ENCODE assay signal across 13 cellular contexts in genomic region chr7:120990468-120991118, GRCh38. TPM values are rescaled to one million over a fixed set of nuclear protein-coding genes. Genes with fewer than 3 reads are reported as not detected.
A peak's percentile ranks its signal among the peaks of the same experiment; 100 is the strongest.
DNase-seq lines count a peak whose midpoint lies in the region; ATAC-seq and TF ChIP-seq lines count a peak whose summit lies in the region.
"Had no signal": no experiment of that assay in that cellular context is flagged by ENCODE, and none has a peak within 500 bp of the region (broad histone marks: within the 10 kb centered on the region; RNA-seq: fewer than 3 reads in every experiment).

No MANE protein-coding gene starts in this region.

- no peak for ATAC-seq in right cardiac atrium
- ATAC-seq in Right ventricle myocardium inferior = no peak
- no peak for ATAC-seq in HG02870 (IDR thresholded peaks at IDR 0.05; ENCODE audit: unreplicated experiment)
- no peak for ATAC-seq in left lung
- ATAC-seq: HCT116 had no signal

- TF ChIP-seq POLR2A in ovary (IDR thresholded peaks at IDR 0.05) = no peak

- 67% methylated on average over 6 of the region's 6 CpGs for WGBS in right cardiac atrium
- 7 to 21% (median 12%) methylated on average over 6 of the region's 6 CpGs for WGBS in ovary, 3 donors

- peak overlapping the region; percentile 99 for H3K4me3 ChIP-seq in right cardiac atrium (ENCODE audit: low read length)
- peak overlapping the region in 51 of 59 donors; percentile 1 to 76 (median 58) for H3K4me3 ChIP-seq in dorsolateral prefrontal cortex
- peak overlapping the region; percentile 43 for H3K4me3 ChIP-seq in ovary
- peak overlapping the region in 1 of 2 donors; percentile 13 for H3K4me3 ChIP-seq in left lung

- H3K36me3 ChIP-seq in ovary (no peaks in the 10 kb centered on the region), left lung (no peaks in the 10 kb centered on the region)
- H3K36me3 ChIP-seq: neutrophil had no signal

- DNase-seq in right cardiac atrium = no peak
- DNase-seq in Right ventricle myocardium inferior (ENCODE audit: missing footprints) = no peak
- DNase-seq in dorsolateral prefrontal cortex = no peak
- no peak for DNase-seq in ovary
- DNase-seq in left lung = no peak
- no peak for DNase-seq in occipital lobe (lab: John Stamatoyannopoulos, UW)
- DNase-seq in NCI-H2196 treated with DMSO at 0.1 percent for 48 hours (lab: John Stamatoyannopoulos, UW; ENCODE audit: unreplicated experiment) = no peak
- DNase-seq: activated CD8-positive, alpha-beta memory T cell treated with anti-CD3 and anti-CD28 coated beads for 24 hours; NCI-H774; T-helper 1 cell had no signal

- H3K27ac ChIP-seq in right cardiac atrium (ENCODE audit: low read length) (no peak overlapping the region), dorsolateral prefrontal cortex (peak overlapping the region in 28 of 59 donors; percentile 2 to 89 (median 64)), ovary (peak overlapping the region; percentile 79 to 87), left lung (peak overlapping the region in 1 of 2 donors; percentile 91)
- H3K27ac ChIP-seq: neutrophil had no signal

- H3K9me3 ChIP-seq in right cardiac atrium (ENCODE audit: control insufficient read depth, low read length) (no peaks in the 10 kb centered on the region), ovary (no peaks in the 10 kb centered on the region), left lung (no peaks in the 10 kb centered on the region)
- H3K9me3 ChIP-seq: neutrophil had no signal

- TF ChIP-seq CTCF in dorsolateral prefrontal cortex (IDR thresholded peaks at IDR 0.05 in 54 of 56, conservative IDR thresholded peaks at IDR 0.05 in 2 of 56; ENCODE audit: low read depth in 1 of 56, partially characterized antibody in 56 of 56) (no peak), ovary (IDR thresholded peaks at IDR 0.05) (no peak), left lung (IDR thresholded peaks at IDR 0.05) (no peak)

- no peak for TF ChIP-seq EP300 in ovary (IDR thresholded peaks at IDR 0.05)

- intact Hi-C loops in right cardiac atrium (cut with DNase I) (no loop called here), Right ventricle myocardium inferior (cut with DNase I) (no loop called here), dorsolateral prefrontal cortex (cut with DNase I) (no loop called here), ovary (cut with DNase I) (no loop called here), left lung (cut with DNase I) (no loop called here)

- no peaks in the 10 kb centered on the region for H3K27me3 ChIP-seq in right cardiac atrium (ENCODE audit: control insufficient read depth, insufficient read depth)
- no peaks in the 10 kb centered on the region for H3K27me3 ChIP-seq in dorsolateral prefrontal cortex
- no peaks in the 10 kb centered on the region for H3K27me3 ChIP-seq in ovary
- peaks cover 0 to 34% of the 10 kb centered on the region in 2 donors for H3K27me3 ChIP-seq in left lung

- H3K4me1 ChIP-seq in right cardiac atrium (ENCODE audit: control insufficient read depth, insufficient read depth, low read length) = peaks cover 2% of the 10 kb centered on the region
- H3K4me1 ChIP-seq in ovary (ENCODE audit: insufficient read depth) = peaks cover 10% of the 10 kb centered on the region
- peaks cover 0 to 48% of the 10 kb centered on the region in 2 donors for H3K4me1 ChIP-seq in left lung

RNA-seq across cellular contexts. Expression of gene CPED1, which starts 2.1 kb away (rescaled TPM):
- 10 to 100 TPM; 20.8 to 31.1 (median 29.3) TPM for total RNA-seq in right cardiac atrium
- 3.9 TPM for polyA plus RNA-seq in right cardiac atrium
- total RNA-seq in Right ventricle myocardium inferior = 27.5 TPM
- total RNA-seq in dorsolateral prefrontal cortex = 10 to 100 TPM in 6 of 120 experiments, 1 to 10 TPM in 114; 1.7 to 15.7 (median 4.6) TPM
- total RNA-seq in ovary = 100 to 1,000 TPM in 4 of 7 donors, 10 to 100 TPM in 3; 62.7 to 127 (median 102) TPM
- polyA plus RNA-seq in ovary = 10 to 100 TPM; 42.1 to 54.1 TPM
- 10 to 100 TPM in 1 of 2 donors, 1 to 10 TPM in 1; 8.8 to 14.1 TPM for total RNA-seq in left lung
- total RNA-seq in occipital lobe = 3.9 TPM

RNA-seq across cellular contexts. Expression of gene ING3, which starts 40.0 kb away (rescaled TPM):
- total RNA-seq in right cardiac atrium (10 to 100 TPM; 14.7 to 16.7 (median 15.7) TPM), Right ventricle myocardium inferior (14.1 TPM), dorsolateral prefrontal cortex (10 to 100 TPM; 11.3 to 27.8 (median 18.3) TPM), ovary (10 to 100 TPM; 10.1 to 19.1 (median 17.0) TPM), left lung (10 to 100 TPM; 13.1 to 17.8 TPM), occipital lobe (32.4 TPM)
- polyA plus RNA-seq in right cardiac atrium (9.7 TPM), ovary (10 to 100 TPM; 14.8 to 19.5 TPM)
